ENCODE assay signal across 15 cellular contexts in the genomic region with DNA sequence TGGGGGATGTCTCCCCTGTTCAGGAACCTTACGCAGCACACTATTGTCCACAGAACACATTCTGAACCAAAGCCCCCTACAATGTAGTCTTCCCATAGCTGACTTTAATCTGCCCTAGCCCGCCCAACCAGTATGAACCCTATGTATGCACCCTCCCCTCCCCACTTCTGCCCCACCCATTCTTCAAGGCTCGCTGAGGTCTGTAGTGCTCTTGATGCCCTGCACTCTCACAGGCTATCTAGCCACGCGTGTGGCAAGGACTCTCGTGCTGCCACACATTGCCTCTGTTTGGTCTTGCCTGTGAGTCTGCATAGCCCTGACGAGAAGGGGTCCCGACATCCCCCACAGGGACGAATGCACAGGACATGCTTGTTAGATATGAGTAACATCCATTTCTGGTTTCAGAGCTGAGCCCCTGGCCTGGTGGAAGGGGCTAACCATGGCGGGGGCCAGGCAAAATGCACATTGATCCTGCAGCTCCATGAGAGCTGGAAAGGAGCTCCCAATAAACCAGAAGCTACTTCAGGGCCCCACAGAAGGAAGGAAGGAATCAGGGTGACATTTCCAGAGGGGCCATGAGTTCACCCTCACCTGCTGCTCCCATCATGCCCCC. TPM values are rescaled to one million over a fixed set of nuclear protein-coding genes. Genes with fewer than 3 reads are reported as not detected.
A peak's percentile ranks its signal among the peaks of the same experiment; 100 is the strongest.
DNase-seq lines count a peak whose midpoint lies in the region; ATAC-seq and TF ChIP-seq lines count a peak whose summit lies in the region.
"Had no signal": no experiment of that assay in that cellular context is flagged by ENCODE, and none has a peak within 500 bp of the region (broad histone marks: within the 10 kb centered on the region; RNA-seq: fewer than 3 reads in every experiment).

No MANE protein-coding gene starts in this region.

- no peaks in the 10 kb centered on the region for H3K4me1 ChIP-seq in left lung
- H3K4me1 ChIP-seq: A549 had no signal

- no peaks in the 10 kb centered on the region for H3K9me3 ChIP-seq in left lung
- no peaks in the 10 kb centered on the region for H3K9me3 ChIP-seq in WERI-Rb-1 (ENCODE audit: severe bottlenecking)
- H3K9me3 ChIP-seq: A549 had no signal

- DNase-seq in DMS53 (lab: John Stamatoyannopoulos, UW) = peak; percentile 25
- no peak for DNase-seq in DMS53 treated with DMSO at 0.1 percent for 48 hours (lab: John Stamatoyannopoulos, UW; ENCODE audit: unreplicated experiment)
- DNase-seq in DMS79 (lab: John Stamatoyannopoulos, UW) = peak; percentile 44
- DNase-seq in left lung = no peak
- peak; percentile 19 for DNase-seq in sciatic nerve (ENCODE audit: low spot score)
- DNase-seq in substantia nigra (lab: John Stamatoyannopoulos, UW) = no peak
- no peak for DNase-seq in WERI-Rb-1
- DNase-seq in NCI-H2171 treated with DMSO at 0.1 percent for 48 hours (lab: John Stamatoyannopoulos, UW) = no peak
- DNase-seq: AML-193; Caco-2; CD4-positive, alpha-beta T cell; H9 had no signal

- peak; percentile 72 for ATAC-seq in left lung
- ATAC-seq in sciatic nerve = no peak
- ATAC-seq: A549 had no signal

- intact Hi-C loops in left lung (cut with DNase I) (no loop called here), sciatic nerve (cut with DNase I) (no loop called here)

- H3K27ac ChIP-seq in left lung (no peak overlapping the region), substantia nigra (ENCODE audit: low read depth, low read length, poor library complexity, severe bottlenecking) (no peak overlapping the region), WERI-Rb-1 (no peak overlapping the region)
- H3K27ac ChIP-seq: 22Rv1, A549, C4-2B had no signal

- H3K27me3 ChIP-seq in left lung (no peaks in the 10 kb centered on the region), WERI-Rb-1 (ENCODE audit: insufficient read depth, low read depth, severe bottlenecking) (no peaks in the 10 kb centered on the region)

- H3K4me3 ChIP-seq in left lung (no peak overlapping the region), WERI-Rb-1 (ENCODE audit: low read depth, low read length) (no peak overlapping the region)
- H3K4me3 ChIP-seq: A549 had no signal

- H3K36me3 ChIP-seq in left lung (peaks cover 0 to 40% of the 10 kb centered on the region in 2 donors), WERI-Rb-1 (peaks cover 8% of the 10 kb centered on the region)

- TF ChIP-seq CTCF in left lung (IDR thresholded peaks at IDR 0.05) (no peak), WERI-Rb-1 (IDR thresholded peaks at IDR 0.05; ENCODE audit: low read depth, low read length) (no peak)

RNA-seq across cellular contexts. Expression of a gene that starts 22.6 kb away (rescaled TPM):
- total RNA-seq in left lung (10 to 100 TPM; 18.0 to 22.1 TPM), sciatic nerve (37.3 TPM)

Comparison
In these comparisons a context has a peak if more than half of its experiments do, and no peak if none do; other contexts are left out.
1. DNase-seq: peak in DMS53 (single experiment), DMS79 (single experiment) and sciatic nerve (single experiment); none in DMS53 treated with DMSO at 0.1 percent for 48 hours (single experiment), left lung (0 of 2), substantia nigra (0 of 49), WERI-Rb-1 (single experiment) and NCI-H2171 treated with DMSO at 0.1 percent for 48 hours (single experiment).